ENCODE assay signal across 8 cellular contexts in genomic region chr17:29292992-29293889, GRCh38. TPM values are rescaled to one million over a fixed set of nuclear protein-coding genes. Genes with fewer than 3 reads are reported as not detected.
A peak's percentile ranks its signal among the peaks of the same experiment; 100 is the strongest.
DNase-seq lines count a peak whose midpoint lies in the region; ATAC-seq, FAIRE-seq and TF ChIP-seq lines count a peak whose summit lies in the region.

No MANE protein-coding gene starts in this region.

- FAIRE-seq in HTR-8/SVneo (lab: Jason Lieb, UNC) = no peak

- H3K4me3 Mint-ChIP-seq in glutamatergic neuron (ENCODE audit: unreplicated experiment) = peak overlapping the region; percentile 100

- peak overlapping the region; percentile 94 to 99 for H3K27ac ChIP-seq in thoracic aorta

- peak overlapping the region; percentile 99 for H3K27ac Mint-ChIP-seq in glutamatergic neuron (ENCODE audit: unreplicated experiment)

- no peaks in the 10 kb centered on the region for H3K36me3 ChIP-seq in thoracic aorta

- peaks cover 15% of the 10 kb centered on the region for H3K9me3 Mint-ChIP-seq in glutamatergic neuron (ENCODE audit: unreplicated experiment)

- H3K4me1 Mint-ChIP-seq in glutamatergic neuron (ENCODE audit: low read depth, unreplicated experiment) = peaks cover 21% of the 10 kb centered on the region

- peak; percentile 20 for ATAC-seq in omental fat pad (ENCODE audit: low FRiP score)
- no peak for ATAC-seq in thoracic aorta (ENCODE audit: insufficient number of reproducible peaks, low FRiP score, low read depth)

- peak overlapping the region; percentile 78 for H3K4me3 ChIP-seq in thoracic aorta

- 0 out of 2 replicates have a peak, but pooled peaks have one; percentile 23 for TF ChIP-seq POLR2A in Raji (IDR thresholded peaks at IDR 0.05; ENCODE audit: insufficient read depth, low read depth, low read length)

- H3K36me3 Mint-ChIP-seq in glutamatergic neuron (ENCODE audit: unreplicated experiment) = no peaks in the 10 kb centered on the region

- no peaks in the 10 kb centered on the region for H3K27me3 ChIP-seq in thoracic aorta (replicated peaks; ENCODE audit: insufficient read depth)

- peaks cover 8% of the 10 kb centered on the region for H3K27me3 Mint-ChIP-seq in glutamatergic neuron (ENCODE audit: unreplicated experiment)

- H3K4me1 ChIP-seq in thoracic aorta (ENCODE audit: control insufficient read depth in 1 of 2, low read depth in 2 of 2) = peaks cover 23 to 40% of the 10 kb centered on the region in 2 donors

- DNase-seq in NCI-H2107 (lab: John Stamatoyannopoulos, UW) (peak; percentile 27), NCI-H2107 treated with DMSO at 0.1 percent for 48 hours (lab: John Stamatoyannopoulos, UW; ENCODE audit: unreplicated experiment) (no peak), HTR-8/SVneo (ENCODE audit: insufficient read length, low spot score) (peak; percentile 67), glutamatergic neuron (peak; percentile 75), omental fat pad (ENCODE audit: low spot score) (peak; percentile 31), thoracic aorta (ENCODE audit: low spot score) (peak; percentile 14)
- peak; percentile 59 for DNase-seq in activated naive CD4-positive, alpha-beta T cell treated with anti-CD3 and anti-CD28 coated beads, Interleukin-2, amount 50 U/mL, for 16 hours

- TF ChIP-seq CTCF in glutamatergic neuron (IDR thresholded peaks at IDR 0.05; ENCODE audit: partially characterized antibody, unreplicated experiment) (no peak), omental fat pad (IDR thresholded peaks at IDR 0.05) (no peak), thoracic aorta (IDR thresholded peaks at IDR 0.05) (no peak)

- no peaks in the 10 kb centered on the region for H3K9me3 ChIP-seq in thoracic aorta

RNA-seq across cellular contexts. Expression of gene NUFIP2, which starts 0.7 kb away (rescaled TPM):
- total RNA-seq in glutamatergic neuron (ENCODE audit: unreplicated experiment) (51.0 TPM), omental fat pad (10 to 100 TPM; 36.5 to 62.3 (median 44.2) TPM), thoracic aorta (10 to 100 TPM; 39.7 to 65.8 TPM)

RNA-seq across cellular contexts. Expression of gene CRYBA1, which starts 46.6 kb away (rescaled TPM):
- total RNA-seq in glutamatergic neuron (ENCODE audit: unreplicated experiment) (2.7 TPM), omental fat pad (not detected), thoracic aorta (not detected)
